Comparison of ENCODE assay signal across 9 cellular contexts in the genomic region with DNA sequence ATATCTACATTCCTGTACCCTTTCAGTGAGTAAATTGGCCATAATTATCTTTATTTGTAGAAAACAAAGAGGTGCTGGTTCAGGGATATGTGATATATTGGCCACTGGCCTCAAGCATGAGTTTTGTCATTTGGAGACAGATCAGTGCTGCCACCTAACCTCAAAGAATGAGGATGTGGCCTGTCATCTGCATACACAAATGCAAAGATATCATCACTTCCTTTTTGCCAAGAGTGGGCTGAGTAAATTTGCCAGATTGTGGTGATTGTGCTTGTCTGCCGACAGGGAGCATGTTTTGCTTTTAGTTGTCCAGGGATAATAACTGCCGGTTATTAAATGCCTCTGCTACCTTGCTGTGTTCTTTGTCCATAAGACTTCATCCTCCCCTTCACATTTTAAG. TPM values are rescaled to one million over a fixed set of nuclear protein-coding genes. Genes with fewer than 3 reads are reported as not detected.
DNase-seq lines count a peak whose midpoint lies in the region; ATAC-seq and TF ChIP-seq lines count a peak whose summit lies in the region.
"Had no signal": no experiment of that assay in that cellular context is flagged by ENCODE, and none has a peak within 500 bp of the region (broad histone marks: within the 10 kb centered on the region; RNA-seq: fewer than 3 reads in every experiment).

No MANE protein-coding gene starts in this region.

- no peak overlapping the region for H3K4me3 Mint-ChIP-seq in neural progenitor cell

- H3K27me3 ChIP-seq in BLaER1 (no peaks in the 10 kb centered on the region), neural progenitor cell (no peaks in the 10 kb centered on the region)
- H3K27me3 ChIP-seq: cardiac muscle cell had no signal

- H3K27ac Mint-ChIP-seq in neural progenitor cell, result no peak overlapping the region

- peaks cover 8% of the 10 kb centered on the region for H3K4me1 Mint-ChIP-seq in neural progenitor cell

- H3K9ac ChIP-seq in BLaER1 (no peak overlapping the region), neural progenitor cell (no peak overlapping the region)

- H3K36me3 ChIP-seq in BLaER1 (no peaks in the 10 kb centered on the region), neural progenitor cell (peaks cover under 1% of the 10 kb centered on the region)
- H3K36me3 ChIP-seq: cardiac muscle cell had no signal

- H4K20me1 ChIP-seq in BLaER1 (no peaks in the 10 kb centered on the region), neural progenitor cell (ENCODE audit: low read depth) (peaks cover 85% of the 10 kb centered on the region)

- peaks cover 96% of the 10 kb centered on the region for H3K79me2 ChIP-seq in neural progenitor cell (ENCODE audit: low read depth)

- no peak overlapping the region for H2AFZ ChIP-seq in neural progenitor cell (replicated peaks)

- TF ChIP-seq CTCF in epithelial cell of proximal tubule (conservative IDR thresholded peaks at IDR 0.05; ENCODE audit: low read depth, low read length), result peak; percentile 13
- TF ChIP-seq CTCF in neural progenitor cell (IDR thresholded peaks at IDR 0.05), result no peak

- H3K4me3 ChIP-seq in BLaER1 (no peak overlapping the region), epithelial cell of proximal tubule (ENCODE audit: low read depth, low read length) (no peak overlapping the region), neural progenitor cell (no peak overlapping the region)
- H3K4me3 ChIP-seq: cardiac muscle cell had no signal

- peaks cover 16% of the 10 kb centered on the region for H3K9me3 ChIP-seq in BLaER1
- H3K9me3 ChIP-seq in neural progenitor cell (ENCODE audit: low read depth), result peaks cover 6% of the 10 kb centered on the region

- peaks cover 8% of the 10 kb centered on the region for H3K4me1 ChIP-seq in BLaER1
- H3K4me1 ChIP-seq in neural progenitor cell, result peaks cover 39% of the 10 kb centered on the region

- peak; percentile 55 for ATAC-seq in GM19452 (IDR thresholded peaks at IDR 0.05; ENCODE audit: unreplicated experiment)
- no peak for ATAC-seq in GM19324 (IDR thresholded peaks at IDR 0.05; ENCODE audit: low FRiP score, unreplicated experiment)
- ATAC-seq in HG03196 (IDR thresholded peaks at IDR 0.05; ENCODE audit: unreplicated experiment), result no peak
- no peak for ATAC-seq in GM21447 (IDR thresholded peaks at IDR 0.05; ENCODE audit: unreplicated experiment)

- H3K4me2 ChIP-seq in BLaER1, result 0 out of 2 replicates have a peak overlapping the region, but pooled peaks have one; percentile 2
- no peak overlapping the region for H3K4me2 ChIP-seq in neural progenitor cell

- peaks cover 22% of the 10 kb centered on the region for H3K36me3 Mint-ChIP-seq in neural progenitor cell

- peaks cover 12% of the 10 kb centered on the region for H3F3A ChIP-seq in neural progenitor cell (ENCODE audit: low read depth)

- H3K27ac ChIP-seq in BLaER1, result no peak overlapping the region
- H3K27ac ChIP-seq in neural progenitor cell, result no peak overlapping the region
- H3K27ac ChIP-seq: cardiac muscle cell had no signal

- DNase-seq in NCI-H2196 treated with DMSO at 0.1 percent for 48 hours (lab: John Stamatoyannopoulos, UW; ENCODE audit: unreplicated experiment) (peak; percentile 7), epithelial cell of proximal tubule (ENCODE audit: low read depth) (no peak), neural progenitor cell (ENCODE audit: low spot score) (no peak)

- peaks cover 2% of the 10 kb centered on the region for H3K27me3 Mint-ChIP-seq in neural progenitor cell (ENCODE audit: insufficient read depth, low read depth)

- H3K9me3 Mint-ChIP-seq in neural progenitor cell, result peaks cover 24% of the 10 kb centered on the region

RNA-seq across cellular contexts. Expression of a gene that starts 44.2 kb away (rescaled TPM):
- 3.0 and 3.8 TPM in 2 replicates for total RNA-seq in epithelial cell of proximal tubule
- 89.2 and 106 TPM in 2 replicates for total RNA-seq in neural progenitor cell (ENCODE audit: low replicate concordance)

Comparison
In these comparisons a context has a peak if more than half of its experiments do, and no peak if none do; other contexts are left out.
1. RNA of a gene that starts 44.2 kb away (total RNA-seq): 89.2 to 106 TPM in neural progenitor cell; 3.0 to 3.8 TPM in epithelial cell of proximal tubule; every median in the first group is over 10 times any median in the second.